1 cellular context compared by ENCODE assay signal in the genomic region with DNA sequence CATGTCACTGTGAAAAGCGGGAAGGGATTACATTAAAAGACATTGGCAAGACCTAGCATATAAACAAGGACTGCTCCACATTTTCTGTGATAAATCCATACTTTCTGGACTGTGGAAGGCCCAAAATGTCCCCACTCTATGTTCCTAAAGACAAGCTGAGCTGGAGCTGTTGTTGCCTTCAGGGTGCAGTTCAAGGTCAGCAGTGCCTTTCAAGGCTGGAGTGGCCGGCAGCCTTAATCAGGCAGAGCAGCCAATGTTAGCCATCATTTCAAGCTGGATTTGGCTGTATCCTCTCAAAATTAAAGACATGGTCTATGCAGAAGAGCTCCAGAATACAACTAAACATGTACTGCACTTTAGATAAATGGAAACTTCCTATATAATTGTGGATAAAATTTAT.
TF ChIP-seq lines count a peak whose summit lies in the region.

No MANE protein-coding gene starts in this region.

TF ChIP-seq in IMR-90, 13 proteins besides CTCF, POLR2A, EP300 and RAD21 (continued from another document):
- TF ChIP-seq, protein P1, sequence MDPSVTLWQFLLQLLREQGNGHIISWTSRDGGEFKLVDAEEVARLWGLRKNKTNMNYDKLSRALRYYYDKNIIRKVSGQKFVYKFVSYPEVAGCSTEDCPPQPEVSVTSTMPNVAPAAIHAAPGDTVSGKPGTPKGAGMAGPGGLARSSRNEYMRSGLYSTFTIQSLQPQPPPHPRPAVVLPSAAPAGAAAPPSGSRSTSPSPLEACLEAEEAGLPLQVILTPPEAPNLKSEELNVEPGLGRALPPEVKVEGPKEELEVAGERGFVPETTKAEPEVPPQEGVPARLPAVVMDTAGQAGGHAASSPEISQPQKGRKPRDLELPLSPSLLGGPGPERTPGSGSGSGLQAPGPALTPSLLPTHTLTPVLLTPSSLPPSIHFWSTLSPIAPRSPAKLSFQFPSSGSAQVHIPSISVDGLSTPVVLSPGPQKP (IDR thresholded peaks at IDR 0.05; ENCODE audit: borderline replicate concordance, low read depth, low read length), result no peak
- TF ChIP-seq MAFK (IDR thresholded peaks at IDR 0.05; ENCODE audit: low read depth, low read length), result no peak
- TF ChIP-seq CEBPB (IDR thresholded peaks at IDR 0.05; ENCODE audit: low read depth, low read length), result no peak
